31 cellular contexts compared by ENCODE assay signal in genomic region chr19:56423276-56423984, GRCh38. TPM values are rescaled to one million over a fixed set of nuclear protein-coding genes. Genes with fewer than 3 reads are reported as not detected.
DNase-seq lines count a peak whose midpoint lies in the region; ATAC-seq and TF ChIP-seq lines count a peak whose summit lies in the region.
"Had no signal": no experiment of that assay in that cellular context is flagged by ENCODE, and none has a peak within 500 bp of the region (broad histone marks: within the 10 kb centered on the region; RNA-seq: fewer than 3 reads in every experiment).

No MANE protein-coding gene starts in this region.

- DNase-seq in NCI-H82 (lab: John Stamatoyannopoulos, UW), result peak; percentile 1
- DNase-seq in NCI-H82 treated with DMSO at 0.1 percent for 48 hours (lab: John Stamatoyannopoulos, UW; ENCODE audit: unreplicated experiment), result no peak
- no peak for DNase-seq in coronary artery (ENCODE audit: low spot score)
- peak; percentile 30 for DNase-seq in mesendoderm
- DNase-seq in NCI-H2081 (lab: John Stamatoyannopoulos, UW), result no peak
- no peak for DNase-seq in GM10266 (ENCODE audit: extremely low spot score)
- DNase-seq in stimulated activated naive B cell treated with anti-CD40 and anti-IgM and Interleukin-4, amounts not matched to agents 10 μg/mL and 1 μg/mL and 100 μg/mL, for 72 hours, result no peak
- DNase-seq: activated CD4-positive, alpha-beta T cell treated with anti-CD3 and anti-CD28 coated beads, Interleukin-2, amount 50 U/mL, for 1 hour; activated CD8-positive, alpha-beta memory T cell treated with anti-CD3 and anti-CD28 coated beads, Interleukin-2, amount 50 U/mL, for 4 hours; Calu3; effector memory CD8-positive, alpha-beta T cell; EL; esophagus squamous epithelium; glutamatergic neuron; H9; left colon; MG63; NCI-H1417 treated with DMSO at 0.1 percent for 48 hours; NCI-H2171 treated with DMSO at 0.1 percent for 48 hours; NCI-H526; SK-N-SH; stimulated activated CD4-positive, alpha-beta T cell treated with anti-CD3 and anti-CD28 coated beads, Interleukin-2, amount 100 ng/mL, for 48 hours; stimulated activated naive CD4-positive, alpha-beta T cell treated with Interleukin-2 at 50 U/mL for 16 hours; tibial artery had no signal

- H2BK15ac ChIP-seq in mesendoderm (replicated peaks; ENCODE audit: low read depth), result no peak overlapping the region

- H3K9me3 Mint-ChIP-seq in stimulated activated naive B cell treated with anti-CD40 and anti-IgM and Interleukin-4, amounts not matched to agents 10 μg/mL and 1 μg/mL and 100 μg/mL, for 72 hours, result peaks cover 29 to 32% of the 10 kb centered on the region in 2 donors

- no peaks in the 10 kb centered on the region for H3K27me3 Mint-ChIP-seq in stimulated activated naive B cell treated with anti-CD40 and anti-IgM and Interleukin-4, amounts not matched to agents 10 μg/mL and 1 μg/mL and 100 μg/mL, for 72 hours
- H3K27me3 Mint-ChIP-seq: activated naive CD8-positive, alpha-beta T cell; activated T-helper 17 cell treated with anti-CD3 and anti-CD28 coated beads, Interleukin-2, amount 50 U/mL, for 72 hours; effector memory CD8-positive, alpha-beta T cell had no signal

- no peaks in the 10 kb centered on the region for H3K4me1 ChIP-seq in mesendoderm (ENCODE audit: control insufficient read depth, low read depth, low read length)
- H3K4me1 ChIP-seq: esophagus squamous epithelium, prostate gland, tibial artery had no signal

- no peak overlapping the region for H4K8ac ChIP-seq in mesendoderm (ENCODE audit: low read depth, low read length)

- no peak overlapping the region for H3K4ac ChIP-seq in mesendoderm (ENCODE audit: low read depth, low read length)

- no peaks in the 10 kb centered on the region for H3K79me1 ChIP-seq in mesendoderm (ENCODE audit: low read length)

- no peak overlapping the region for H4K5ac ChIP-seq in mesendoderm (ENCODE audit: low read length)

- no peak overlapping the region for H3K56ac ChIP-seq in mesendoderm (ENCODE audit: low read length)

- no peak overlapping the region for H3K4me2 ChIP-seq in mesendoderm (ENCODE audit: low read length)
- H3K4me2 ChIP-seq: SK-N-SH had no signal

- no peak overlapping the region for H2AK5ac ChIP-seq in mesendoderm (ENCODE audit: low read length)

- TF ChIP-seq CTCF in coronary artery (IDR thresholded peaks at IDR 0.05) (no peak), GM10266 (IDR thresholded peaks at IDR 0.05; ENCODE audit: control insufficient read depth, insufficient read depth, low read depth, missing control alignments) (no peak)

- H2BK5ac ChIP-seq in mesendoderm (ENCODE audit: low read length), result no peak overlapping the region

- no peak for ATAC-seq in GM21737 (IDR thresholded peaks at IDR 0.05; ENCODE audit: unreplicated experiment)
- no peak for ATAC-seq in stimulated activated naive B cell treated with anti-CD40 and anti-IgM and Interleukin-4, amounts not matched to agents 10 μg/mL and 1 μg/mL and 100 μg/mL, for 72 hours (replicated peaks)
- ATAC-seq: activated T-helper 17 cell treated with anti-CD3 and anti-CD28 coated beads, Interleukin-2, amount 50 U/mL, for 72 hours; effector memory CD8-positive, alpha-beta T cell; left colon had no signal

- peaks cover 52 to 66% of the 10 kb centered on the region in 2 donors for H3K36me3 Mint-ChIP-seq in stimulated activated naive B cell treated with anti-CD40 and anti-IgM and Interleukin-4, amounts not matched to agents 10 μg/mL and 1 μg/mL and 100 μg/mL, for 72 hours

- no peak overlapping the region for H3K27ac Mint-ChIP-seq in stimulated activated naive B cell treated with anti-CD40 and anti-IgM and Interleukin-4, amounts not matched to agents 10 μg/mL and 1 μg/mL and 100 μg/mL, for 72 hours
- H3K27ac Mint-ChIP-seq: activated naive CD8-positive, alpha-beta T cell; activated T-helper 17 cell treated with anti-CD3 and anti-CD28 coated beads, Interleukin-2, amount 50 U/mL, for 72 hours; brain; effector memory CD8-positive, alpha-beta T cell; H9 had no signal

- H3K18ac ChIP-seq in mesendoderm (ENCODE audit: low read length), result no peak overlapping the region

- no peak overlapping the region for H3K4me3 Mint-ChIP-seq in stimulated activated naive B cell treated with anti-CD40 and anti-IgM and Interleukin-4, amounts not matched to agents 10 μg/mL and 1 μg/mL and 100 μg/mL, for 72 hours
- H3K4me3 Mint-ChIP-seq: activated naive CD8-positive, alpha-beta T cell; activated T-helper 17 cell treated with anti-CD3 and anti-CD28 coated beads, Interleukin-2, amount 50 U/mL, for 72 hours; brain; effector memory CD8-positive, alpha-beta T cell; H9 had no signal

- no peak overlapping the region for H3K9ac ChIP-seq in mesendoderm (ENCODE audit: low read length)
- H3K9ac ChIP-seq: SK-N-SH had no signal

- no peaks in the 10 kb centered on the region for H3K36me3 ChIP-seq in mesendoderm (ENCODE audit: control insufficient read depth, insufficient read depth, low read length)
- H3K36me3 ChIP-seq: MG63, prostate gland had no signal

- no peak overlapping the region for H3K27ac ChIP-seq in coronary artery
- H3K27ac ChIP-seq in mesendoderm (ENCODE audit: low read depth, low read length), result no peak overlapping the region
- H3K27ac ChIP-seq: esophagus squamous epithelium, HL-60, prostate gland, RWPE1, tibial artery had no signal

- H3K27me3 ChIP-seq in mesendoderm (ENCODE audit: insufficient read depth, low read length, poor library complexity), result no peaks in the 10 kb centered on the region
- H3K27me3 ChIP-seq: esophagus squamous epithelium, MG63, tibial artery had no signal

- H3K79me2 ChIP-seq in mesendoderm (ENCODE audit: control insufficient read depth, insufficient read depth, low read length), result no peaks in the 10 kb centered on the region

- no CpG with 5 or more reads among the region's 5 CpGs for WGBS in mesendoderm (ENCODE audit: extremely low coverage, insufficient coverage, low lambda C conversion rate)

- no peaks in the 10 kb centered on the region for H3K4me1 Mint-ChIP-seq in stimulated activated naive B cell treated with anti-CD40 and anti-IgM and Interleukin-4, amounts not matched to agents 10 μg/mL and 1 μg/mL and 100 μg/mL, for 72 hours
- H3K4me1 Mint-ChIP-seq: activated T-helper 17 cell treated with anti-CD3 and anti-CD28 coated beads, Interleukin-2, amount 50 U/mL, for 72 hours; brain; H9 had no signal

- H2BK120ac ChIP-seq in mesendoderm (ENCODE audit: low read depth, low read length), result no peak overlapping the region

- peak overlapping the region; percentile 36 for H3K4me3 ChIP-seq in coronary artery
- peak overlapping the region; percentile 24 for H3K4me3 ChIP-seq in mesendoderm (ENCODE audit: low read length)
- H3K4me3 ChIP-seq: esophagus squamous epithelium, MG63, prostate gland, tibial artery had no signal

- no peak overlapping the region for H3K23ac ChIP-seq in mesendoderm (ENCODE audit: low read length)

RNA-seq across cellular contexts. Expression of gene ZNF583, which starts 19.3 kb away (rescaled TPM):
- 2.1 TPM for polyA plus RNA-seq in mesendoderm (2013, experiment 1 of 2)
- polyA plus RNA-seq in mesendoderm (2013, experiment 2 of 2), result 2.2 TPM

RNA-seq across cellular contexts. Expression of gene ZNF582, which starts 30.1 kb away (rescaled TPM):
- polyA plus RNA-seq in mesendoderm (2013, experiment 1 of 2), result 3.5 TPM
- 3.3 TPM for polyA plus RNA-seq in mesendoderm (2013, experiment 2 of 2)

RNA-seq across cellular contexts. Expression of gene ZNF667, which starts 53.7 kb away (rescaled TPM):
- polyA plus RNA-seq in mesendoderm (2013, experiment 1 of 2), result 8.1 TPM
- 8.4 TPM for polyA plus RNA-seq in mesendoderm (2013, experiment 2 of 2)

Comparison
In these comparisons a context has a peak if more than half of its experiments do, and no peak if none do; other contexts are left out.
1. DNase-seq: peak in NCI-H82 (single experiment) and mesendoderm (single experiment); none in NCI-H82 treated with DMSO at 0.1 percent for 48 hours (single experiment), coronary artery (single experiment), NCI-H2081 (0 of 2), GM10266 (single experiment) and stimulated activated naive B cell treated with anti-CD40 and anti-IgM and Interleukin-4, amounts not matched to agents 10 μg/mL and 1 μg/mL and 100 μg/mL, for 72 hours (single experiment).